Comparison of ENCODE assay signal across 8 cellular contexts in the genomic region with DNA sequence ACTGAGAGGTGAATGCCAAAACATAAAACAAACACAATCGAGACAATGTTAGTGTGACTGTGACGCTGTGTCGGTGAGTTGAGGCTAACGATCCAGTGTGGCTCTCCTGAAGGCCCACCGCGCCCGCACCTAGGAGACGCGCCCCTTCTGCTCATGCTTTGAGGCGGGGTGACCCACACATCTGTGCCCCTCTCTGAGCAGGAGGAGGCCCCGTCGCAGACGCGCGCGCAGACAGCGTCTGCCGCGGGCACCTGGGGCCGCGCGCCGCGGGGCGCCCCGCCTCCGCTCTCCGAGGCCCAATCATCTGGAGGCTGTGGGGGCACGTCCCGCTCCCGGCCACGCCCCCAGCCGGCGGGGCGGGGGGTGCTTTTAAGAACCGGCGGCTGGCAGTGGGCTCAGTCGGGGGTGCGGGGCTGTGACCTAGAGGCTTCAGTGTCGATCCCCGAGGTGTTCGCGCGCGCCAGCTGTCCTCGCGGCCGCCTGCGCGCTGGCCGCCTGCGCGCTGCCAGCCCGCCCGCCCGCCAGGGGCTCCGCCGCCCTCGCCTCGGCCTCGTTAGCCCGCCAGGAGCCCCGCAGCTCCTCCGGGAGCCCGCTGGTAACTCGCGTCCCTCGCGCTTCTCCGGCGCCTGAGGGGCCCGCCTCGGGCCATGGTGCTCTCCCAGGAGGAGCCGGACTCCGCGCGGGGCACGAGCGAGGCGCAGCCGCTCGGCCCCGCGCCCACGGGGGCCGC. TPM values are rescaled to one million over a fixed set of nuclear protein-coding genes. Genes with fewer than 3 reads are reported as not detected.
DNase-seq lines count a peak whose midpoint lies in the region; ATAC-seq and TF ChIP-seq lines count a peak whose summit lies in the region.

SLC16A10 (plus strand) TSS at position 398 of the 730 bp plus-strand sequence; CDS start at position 648, 250 bp downstream.

- H3K9ac ChIP-seq in rectal smooth muscle tissue (ENCODE audit: low read length), result no peak within 1 kb of the TSS

- peak; percentile 92 to 93 for ATAC-seq in activated naive CD4-positive, alpha-beta T cell treated with anti-CD3 and anti-CD28 coated beads, Interleukin-2, amount 50 U/mL, for 72 hours

- H3K4me1 ChIP-seq in left ventricle myocardium inferior, result peaks cover 41% of the 10 kb centered on the region
- no peaks in the 10 kb centered on the region for H3K4me1 ChIP-seq in rectal smooth muscle tissue (ENCODE audit: control insufficient read depth, insufficient read depth, low read length)

- in situ Hi-C loops in G401 (cut with HindIII; ENCODE audit: low sequenced_read_pairs), result no loop called here

- peak within 1 kb of the TSS; percentile 61 for H3K4me3 ChIP-seq in LNCaP clone FGC (ENCODE audit: low read depth, low read length)
- peak within 1 kb of the TSS; percentile 73 for H3K4me3 ChIP-seq in left ventricle myocardium inferior
- H3K4me3 ChIP-seq in rectal smooth muscle tissue (ENCODE audit: low read length), result peak within 1 kb of the TSS; percentile 67

- H3K9me3 Mint-ChIP-seq in activated naive CD4-positive, alpha-beta T cell treated with anti-CD3 and anti-CD28 coated beads, Interleukin-2, amount 50 U/mL, for 72 hours, result no peaks in the 10 kb centered on the region

- intact Hi-C loops in left ventricle myocardium inferior (cut with micrococcal nuclease), result no loop called here

- H3K27me3 ChIP-seq in left ventricle myocardium inferior (ENCODE audit: low read depth), result peaks cover 55% of the 10 kb centered on the region
- no peaks in the 10 kb centered on the region for H3K27me3 ChIP-seq in rectal smooth muscle tissue (ENCODE audit: control insufficient read depth, insufficient read depth, low read length)

- no peaks in the 10 kb centered on the region for H3K36me3 ChIP-seq in left ventricle myocardium inferior
- H3K36me3 ChIP-seq in rectal smooth muscle tissue (ENCODE audit: control insufficient read depth, insufficient read depth, low read length), result no peaks in the 10 kb centered on the region

- peaks cover 0 to 6% of the 10 kb centered on the region in 2 donors for H3K36me3 Mint-ChIP-seq in activated naive CD4-positive, alpha-beta T cell treated with anti-CD3 and anti-CD28 coated beads, Interleukin-2, amount 50 U/mL, for 72 hours

- no peaks in the 10 kb centered on the region for H3K9me3 ChIP-seq in left ventricle myocardium inferior (replicated peaks)

- H3K27ac Mint-ChIP-seq in activated naive CD4-positive, alpha-beta T cell treated with anti-CD3 and anti-CD28 coated beads, Interleukin-2, amount 50 U/mL, for 72 hours, result peak within 1 kb of the TSS; percentile 85 to 93

- TF ChIP-seq CTCF in LNCaP clone FGC (IDR thresholded peaks at IDR 0.05; ENCODE audit: control insufficient read depth, extremely low read depth, insufficient read depth) (no peak), left ventricle myocardium inferior (IDR thresholded peaks at IDR 0.05; ENCODE audit: borderline replicate concordance) (no peak)

- DNase-seq in G401 (ENCODE audit: low spot score) (peak; percentile 75), H4 (ENCODE audit: low spot score) (peak; percentile 18), LNCaP clone FGC (ENCODE audit: low read depth) (no peak), SKM-1 (lab: John Stamatoyannopoulos, UW; ENCODE audit: unreplicated experiment) (peak; percentile 48), left ventricle myocardium inferior (peak; percentile 79), foreskin melanocyte (no peak)
- peak; percentile 83 to 85 for DNase-seq in activated naive CD4-positive, alpha-beta T cell treated with anti-CD3 and anti-CD28 coated beads, Interleukin-2, amount 50 U/mL, for 72 hours (ENCODE audit: low spot score in 2 of 2)

- H3K27ac ChIP-seq in left ventricle myocardium inferior (replicated peaks), result peak within 1 kb of the TSS; percentile 75
- H3K27ac ChIP-seq in rectal smooth muscle tissue (ENCODE audit: low read depth, low read length), result no peak within 1 kb of the TSS

RNA-seq across cellular contexts. Expression of gene SLC16A10, which starts in this region (rescaled TPM):
- total RNA-seq in G401 (2014; rRNA removed; shearing (Covaris generic)), result 3.7 and 4.2 TPM in 2 replicates
- total RNA-seq in H4 (2014; rRNA removed; shearing (Covaris generic)), result 1.9 and 3.5 TPM in 2 replicates
- total RNA-seq in activated naive CD4-positive, alpha-beta T cell treated with anti-CD3 and anti-CD28 coated beads, Interleukin-2, amount 50 U/mL, for 72 hours, result 1 to 10 TPM; 5.4 to 7.8 TPM
- total RNA-seq in left ventricle myocardium inferior, result 4.5 TPM

Comparison
In these comparisons a context has a peak if more than half of its experiments do, and no peak if none do; other contexts are left out.
1. DNase-seq: peak in G401 (single experiment), H4 (single experiment), SKM-1 (single experiment), activated naive CD4-positive, alpha-beta T cell treated with anti-CD3 and anti-CD28 coated beads, Interleukin-2, amount 50 U/mL, for 72 hours (2 of 2) and left ventricle myocardium inferior (single experiment); none in LNCaP clone FGC (single experiment) and foreskin melanocyte (single experiment).
2. Peak in every context shown above with its lines, with median percentiles within 50 percentile points of each other: H3K4me3 ChIP-seq.